In genomic region chr6:78436335-78436734, GRCh38 we compare ENCODE assay signal across 10 cellular contexts.
DNase-seq lines count a peak whose midpoint lies in the region; ATAC-seq and TF ChIP-seq lines count a peak whose summit lies in the region.
"Had no signal": no experiment of that assay in that cellular context is flagged by ENCODE, and none has a peak within 500 bp of the region (broad histone marks: within the 10 kb centered on the region; RNA-seq: fewer than 3 reads in every experiment).

No MANE protein-coding gene starts in this region.

- ATAC-seq in WTC11 (peak; percentile 64), left lobe of liver (peak; percentile 71)
- ATAC-seq in naive thymus-derived CD4-positive, alpha-beta T cell = no peak
- no peak for ATAC-seq in stimulated activated memory B cell treated with anti-CD40 and anti-IgM and Interleukin-4, amounts not matched to agents 10 μg/mL and 1 μg/mL and 100 μg/mL, for 72 hours
- ATAC-seq: heart right ventricle had no signal

- DNase-seq in EH (ENCODE audit: low read depth) = peak; percentile 52
- peak; percentile 2 for DNase-seq in HK-2 (ENCODE audit: unreplicated experiment)
- DNase-seq in WTC11 (ENCODE audit: low spot score) = no peak
- no peak for DNase-seq in left lobe of liver (ENCODE audit: low spot score)
- DNase-seq in T-helper 1 cell = no peak
- no peak for DNase-seq in naive thymus-derived CD4-positive, alpha-beta T cell
- no peak for DNase-seq in activated naive CD4-positive, alpha-beta T cell treated with anti-CD3 and anti-CD28 coated beads for 36 hours
- DNase-seq: heart right ventricle had no signal

- no peaks in the 10 kb centered on the region for H3K9me3 ChIP-seq in naive thymus-derived CD4-positive, alpha-beta T cell (ENCODE audit: control insufficient read depth in 2 of 3, low read length in 3 of 3)
- H3K9me3 ChIP-seq: heart right ventricle had no signal

- TF ChIP-seq CTCF in WTC11 (IDR thresholded peaks at IDR 0.05) = no peak

- H3K27ac ChIP-seq in naive thymus-derived CD4-positive, alpha-beta T cell (ENCODE audit: low read depth, low read length) = no peak overlapping the region
- H3K27ac ChIP-seq: heart right ventricle had no signal

- no peaks in the 10 kb centered on the region for H3K4me1 ChIP-seq in naive thymus-derived CD4-positive, alpha-beta T cell (ENCODE audit: control insufficient read depth in 2 of 2, insufficient read depth in 2 of 2, low read length in 2 of 2)
- H3K4me1 ChIP-seq: heart right ventricle had no signal

- H3K4me3 ChIP-seq in naive thymus-derived CD4-positive, alpha-beta T cell (ENCODE audit: low read length) = no peak overlapping the region
- H3K4me3 ChIP-seq: heart right ventricle had no signal

- H3K27ac Mint-ChIP-seq in WTC11 = no peak overlapping the region
- no peak overlapping the region for H3K27ac Mint-ChIP-seq in naive thymus-derived CD4-positive, alpha-beta T cell
- no peak overlapping the region for H3K27ac Mint-ChIP-seq in stimulated activated memory B cell treated with anti-CD40 and anti-IgM and Interleukin-4, amounts not matched to agents 10 μg/mL and 1 μg/mL and 100 μg/mL, for 72 hours
- H3K27ac Mint-ChIP-seq in activated naive CD4-positive, alpha-beta T cell treated with anti-CD3 and anti-CD28 coated beads for 36 hours = no peak overlapping the region
- H3K27ac Mint-ChIP-seq: activated T-helper 2 cell treated with anti-CD3 and anti-CD28 coated beads, Interferon-gamma antibody, Interleukin-2, Interleukin-4, amounts not matched to agents 10 μg/mL and 5 μg/mL and 100 μg/mL, durations not matched to agents 14 hours and 24 hours and 36 hours had no signal

- H3K36me3 Mint-ChIP-seq in WTC11 = no peaks in the 10 kb centered on the region
- no peaks in the 10 kb centered on the region for H3K36me3 Mint-ChIP-seq in naive thymus-derived CD4-positive, alpha-beta T cell
- no peaks in the 10 kb centered on the region for H3K36me3 Mint-ChIP-seq in stimulated activated memory B cell treated with anti-CD40 and anti-IgM and Interleukin-4, amounts not matched to agents 10 μg/mL and 1 μg/mL and 100 μg/mL, for 72 hours
- no peaks in the 10 kb centered on the region for H3K36me3 Mint-ChIP-seq in activated naive CD4-positive, alpha-beta T cell treated with anti-CD3 and anti-CD28 coated beads for 36 hours (ENCODE audit: low read depth)

- no peaks in the 10 kb centered on the region for H3K27me3 Mint-ChIP-seq in WTC11 (ENCODE audit: low read depth)
- no peaks in the 10 kb centered on the region for H3K27me3 Mint-ChIP-seq in naive thymus-derived CD4-positive, alpha-beta T cell
- H3K27me3 Mint-ChIP-seq in stimulated activated memory B cell treated with anti-CD40 and anti-IgM and Interleukin-4, amounts not matched to agents 10 μg/mL and 1 μg/mL and 100 μg/mL, for 72 hours = no peaks in the 10 kb centered on the region
- no peaks in the 10 kb centered on the region for H3K27me3 Mint-ChIP-seq in activated naive CD4-positive, alpha-beta T cell treated with anti-CD3 and anti-CD28 coated beads for 36 hours (ENCODE audit: low read depth)

- intact Hi-C loops in naive thymus-derived CD4-positive, alpha-beta T cell (cut with micrococcal nuclease) = no loop called here
- intact Hi-C loops in activated naive CD4-positive, alpha-beta T cell treated with anti-CD3 and anti-CD28 coated beads for 36 hours (cut with micrococcal nuclease) = no loop called here

- H3K4me3 Mint-ChIP-seq in WTC11 = no peak overlapping the region
- no peak overlapping the region for H3K4me3 Mint-ChIP-seq in naive thymus-derived CD4-positive, alpha-beta T cell
- H3K4me3 Mint-ChIP-seq in stimulated activated memory B cell treated with anti-CD40 and anti-IgM and Interleukin-4, amounts not matched to agents 10 μg/mL and 1 μg/mL and 100 μg/mL, for 72 hours = no peak overlapping the region
- no peak overlapping the region for H3K4me3 Mint-ChIP-seq in activated naive CD4-positive, alpha-beta T cell treated with anti-CD3 and anti-CD28 coated beads for 36 hours

- no peaks in the 10 kb centered on the region for H3K36me3 ChIP-seq in naive thymus-derived CD4-positive, alpha-beta T cell (ENCODE audit: control insufficient read depth in 2 of 3, insufficient read depth in 3 of 3, low read length in 3 of 3)
- H3K36me3 ChIP-seq: heart right ventricle had no signal

- H3K9me3 Mint-ChIP-seq in WTC11 = no peaks in the 10 kb centered on the region
- peaks cover 0 to 7% (median 0%) of the 10 kb centered on the region in 11 donors for H3K9me3 Mint-ChIP-seq in naive thymus-derived CD4-positive, alpha-beta T cell
- no peaks in the 10 kb centered on the region for H3K9me3 Mint-ChIP-seq in stimulated activated memory B cell treated with anti-CD40 and anti-IgM and Interleukin-4, amounts not matched to agents 10 μg/mL and 1 μg/mL and 100 μg/mL, for 72 hours
- no peaks in the 10 kb centered on the region for H3K9me3 Mint-ChIP-seq in activated naive CD4-positive, alpha-beta T cell treated with anti-CD3 and anti-CD28 coated beads for 36 hours
- H3K9me3 Mint-ChIP-seq: activated T-helper 2 cell treated with anti-CD3 and anti-CD28 coated beads, Interferon-gamma antibody, Interleukin-2, Interleukin-4, amounts not matched to agents 10 μg/mL and 5 μg/mL and 100 μg/mL, durations not matched to agents 14 hours and 24 hours and 36 hours had no signal

- no peaks in the 10 kb centered on the region for H3K27me3 ChIP-seq in naive thymus-derived CD4-positive, alpha-beta T cell (ENCODE audit: control insufficient read depth in 2 of 2, insufficient read depth in 2 of 2, low read length in 2 of 2)
- H3K27me3 ChIP-seq: heart right ventricle had no signal

- CTCF ChIA-PET in WTC11 (lab: Charles Lee) = interaction anchor here (1.7 to 1.8 kb wide), 2 partner anchors 78 to 373 kb away, joined by 8 to 11 read pairs; no protein-coding TSS in a partner anchor
- CTCF ChIA-PET in naive thymus-derived CD4-positive, alpha-beta T cell (lab: Charles Lee) = no interaction called here
- CTCF ChIA-PET in activated naive CD4-positive, alpha-beta T cell treated with anti-CD3 and anti-CD28 coated beads for 36 hours (lab: Charles Lee) = interaction anchor here (0.6 kb wide), 1 partner anchor 30 kb away, joined by 3 read pairs; no protein-coding TSS in a partner anchor

- POLR2A ChIA-PET in WTC11 (lab: Charles Lee) = no interaction called here
- POLR2A ChIA-PET in naive thymus-derived CD4-positive, alpha-beta T cell (lab: Charles Lee) = no interaction called here

- no peaks in the 10 kb centered on the region for H3K4me1 Mint-ChIP-seq in WTC11
- H3K4me1 Mint-ChIP-seq in naive thymus-derived CD4-positive, alpha-beta T cell = no peaks in the 10 kb centered on the region
- H3K4me1 Mint-ChIP-seq in stimulated activated memory B cell treated with anti-CD40 and anti-IgM and Interleukin-4, amounts not matched to agents 10 μg/mL and 1 μg/mL and 100 μg/mL, for 72 hours = no peaks in the 10 kb centered on the region
- H3K4me1 Mint-ChIP-seq in activated naive CD4-positive, alpha-beta T cell treated with anti-CD3 and anti-CD28 coated beads for 36 hours (ENCODE audit: low read depth) = no peaks in the 10 kb centered on the region

TF ChIP-seq in WTC11, 78 proteins besides CTCF, POLR2A, EP300 and RAD21:
- TF ChIP-seq PRRX2 (CRISPR knock-in tag; IDR thresholded peaks at IDR 0.05) (no peak), ZNF423 (CRISPR knock-in tag; IDR thresholded peaks at IDR 0.05) (no peak), ELF4 (CRISPR knock-in tag; IDR thresholded peaks at IDR 0.05; ENCODE audit: low read depth) (no peak), ZNF138 (CRISPR knock-in tag; conservative IDR thresholded peaks at IDR 0.05) (no peak), ZNF317 (CRISPR knock-in tag; IDR thresholded peaks at IDR 0.05; ENCODE audit: borderline replicate concordance, low read depth) (no peak), SMAD4 (CRISPR knock-in tag; IDR thresholded peaks at IDR 0.05) (no peak)
- TF ChIP-seq, protein P1, sequence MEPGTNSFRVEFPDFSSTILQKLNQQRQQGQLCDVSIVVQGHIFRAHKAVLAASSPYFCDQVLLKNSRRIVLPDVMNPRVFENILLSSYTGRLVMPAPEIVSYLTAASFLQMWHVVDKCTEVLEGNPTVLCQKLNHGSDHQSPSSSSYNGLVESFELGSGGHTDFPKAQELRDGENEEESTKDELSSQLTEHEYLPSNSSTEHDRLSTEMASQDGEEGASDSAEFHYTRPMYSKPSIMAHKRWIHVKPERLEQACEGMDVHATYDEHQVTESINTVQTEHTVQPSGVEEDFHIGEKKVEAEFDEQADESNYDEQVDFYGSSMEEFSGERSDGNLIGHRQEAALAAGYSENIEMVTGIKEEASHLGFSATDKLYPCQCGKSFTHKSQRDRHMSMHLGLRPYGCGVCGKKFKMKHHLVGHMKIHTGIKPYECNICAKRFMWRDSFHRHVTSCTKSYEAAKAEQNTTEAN (CRISPR knock-in tag; IDR thresholded peaks at IDR 0.05) = no peak
TF ChIP-seq in WTC11: peak in this region for 0.

Comparison
In these comparisons a context has a peak if more than half of its experiments do, and no peak if none do; other contexts are left out.
1. DNase-seq: peak in EH (single experiment) and HK-2 (single experiment); none in WTC11 (single experiment), left lobe of liver (single experiment), T-helper 1 cell (0 of 5), naive thymus-derived CD4-positive, alpha-beta T cell (0 of 9) and activated naive CD4-positive, alpha-beta T cell treated with anti-CD3 and anti-CD28 coated beads for 36 hours (single experiment).
2. ATAC-seq: peak in WTC11 (single experiment) and left lobe of liver (single experiment); none in naive thymus-derived CD4-positive, alpha-beta T cell (single experiment) and stimulated activated memory B cell treated with anti-CD40 and anti-IgM and Interleukin-4, amounts not matched to agents 10 μg/mL and 1 μg/mL and 100 μg/mL, for 72 hours (single experiment).